1 cellular context compared by ENCODE assay signal in the genomic region with DNA sequence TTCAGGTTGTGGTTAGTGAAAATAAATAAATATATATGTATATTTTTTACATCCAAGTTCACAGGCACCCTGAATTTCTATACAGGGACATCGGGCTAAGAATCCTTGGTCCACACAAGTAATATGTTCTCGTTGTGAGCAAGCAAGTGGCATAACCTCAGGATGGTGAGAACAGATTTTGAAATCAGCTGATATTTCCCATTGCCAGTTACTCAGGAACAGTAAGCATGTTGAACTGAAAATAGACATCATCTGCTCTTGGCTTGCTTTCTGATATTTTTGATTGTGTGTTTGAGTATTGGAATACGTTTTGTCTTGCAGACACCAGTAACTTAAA.
TF ChIP-seq lines count a peak whose summit lies in the region.

No MANE protein-coding gene starts in this region.

TF ChIP-seq in IMR-90, 13 proteins besides CTCF, POLR2A, EP300 and RAD21:
- TF ChIP-seq MAFK (IDR thresholded peaks at IDR 0.05; ENCODE audit: low read depth, low read length) (no peak), FOS (IDR thresholded peaks at IDR 0.05; ENCODE audit: low read depth, low read length) (no peak), SMC3 (IDR thresholded peaks at IDR 0.05; ENCODE audit: low read depth, low read length) (no peak), BHLHE40 (IDR thresholded peaks at IDR 0.05; ENCODE audit: low read depth, low read length) (no peak), ELK1 (IDR thresholded peaks at IDR 0.05; ENCODE audit: borderline replicate concordance, low read depth, low read length) (no peak), NFE2L2 (IDR thresholded peaks at IDR 0.05; ENCODE audit: low read depth, low read length) (no peak), MAZ (IDR thresholded peaks at IDR 0.05; ENCODE audit: borderline replicate concordance, low read depth, low read length) (no peak), CHD1 (IDR thresholded peaks at IDR 0.05; ENCODE audit: low read depth, low read length) (no peak), RFX5 (IDR thresholded peaks at IDR 0.05; ENCODE audit: low read depth, low read length) (no peak), MXI1 (IDR thresholded peaks at IDR 0.05; ENCODE audit: borderline replicate concordance, low read depth, low read length) (no peak)
- TF ChIP-seq, protein P1, sequence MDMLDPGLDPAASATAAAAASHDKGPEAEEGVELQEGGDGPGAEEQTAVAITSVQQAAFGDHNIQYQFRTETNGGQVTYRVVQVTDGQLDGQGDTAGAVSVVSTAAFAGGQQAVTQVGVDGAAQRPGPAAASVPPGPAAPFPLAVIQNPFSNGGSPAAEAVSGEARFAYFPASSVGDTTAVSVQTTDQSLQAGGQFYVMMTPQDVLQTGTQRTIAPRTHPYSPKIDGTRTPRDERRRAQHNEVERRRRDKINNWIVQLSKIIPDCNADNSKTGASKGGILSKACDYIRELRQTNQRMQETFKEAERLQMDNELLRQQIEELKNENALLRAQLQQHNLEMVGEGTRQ (IDR thresholded peaks at IDR 0.05; ENCODE audit: low read depth, low read length) = no peak
